In the genomic region with DNA sequence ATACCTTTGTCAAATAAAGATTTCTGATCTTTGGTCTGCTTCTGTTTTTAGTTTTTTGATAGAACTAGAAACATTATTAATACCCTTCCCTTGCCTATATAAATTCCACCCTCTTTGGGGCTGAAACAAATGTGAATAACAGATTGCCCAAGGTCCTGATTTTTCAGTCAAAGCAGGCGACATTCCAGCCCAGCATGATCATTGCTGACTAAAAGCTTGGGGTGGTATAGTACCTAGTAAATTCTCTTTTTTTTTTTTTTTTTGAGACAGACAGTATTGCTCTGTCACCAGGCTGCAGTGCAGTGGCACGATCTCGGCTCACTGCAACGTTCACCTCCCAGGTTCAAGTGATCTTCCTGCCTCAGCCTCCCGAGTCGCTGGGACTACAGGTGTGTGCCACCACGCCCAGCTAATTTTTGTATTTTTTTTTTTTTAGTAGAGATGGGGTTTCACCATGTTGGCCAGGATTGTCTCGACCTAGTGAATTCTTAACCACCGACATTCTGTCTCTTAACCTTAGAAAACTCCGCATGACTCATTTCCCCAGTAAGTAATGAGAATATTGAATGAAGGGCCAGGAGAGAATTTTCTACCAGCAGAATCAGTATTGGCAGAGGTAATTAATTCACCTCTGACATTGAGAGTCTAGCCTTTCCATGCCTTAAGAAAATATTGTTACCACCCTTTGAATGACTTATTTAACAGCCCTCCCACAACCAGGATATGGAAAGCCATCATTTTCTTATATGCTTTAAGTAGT, we compare ENCODE assay signal across 18 cellular contexts.
"Had no signal": no experiment of that assay in that cellular context is flagged by ENCODE, and none has a peak within 500 bp of the region (broad histone marks: within the 10 kb centered on the region; RNA-seq: fewer than 3 reads in every experiment).

No MANE protein-coding gene starts in this region.

- H3K36me3 ChIP-seq: ascending aorta, prostate gland, right lobe of liver, upper lobe of right lung had no signal

- H3K4me3 ChIP-seq: ascending aorta, left ventricle myocardium inferior, prostate gland, right lobe of liver, spleen, stomach, testis, upper lobe of right lung had no signal

- H3K27ac Mint-ChIP-seq: memory B cell, nephron had no signal

- H3K27me3 ChIP-seq: ascending aorta, right lobe of liver, spleen, stomach, testis, upper lobe of right lung had no signal

- DNase-seq: activated naive CD4-positive, alpha-beta T cell treated with Interleukin-2 at 50 U/mL for 16 hours; activated T-cell treated with anti-CD3 and anti-CD28 coated beads for 4 hours; cortex of kidney; effector CD8-positive, alpha-beta T cell; hippocampal formation; kidney; left ventricle myocardium inferior; nucleus accumbens; right lobe of liver; spleen; stomach; testis; upper lobe of right lung had no signal

- ATAC-seq: activated CD4-positive, CD25-positive, alpha-beta regulatory T cell treated with anti-CD3 and anti-CD28 coated beads, Interleukin-2, amount 50 U/mL, for 24 hours; right lobe of liver; upper lobe of right lung had no signal

- H3K9me3 ChIP-seq: ascending aorta, left ventricle myocardium inferior, prostate gland, right lobe of liver, stomach, testis, upper lobe of right lung had no signal

- H3K27me3 Mint-ChIP-seq: memory B cell had no signal

- H3K9me3 Mint-ChIP-seq: nephron had no signal

- H3K4me1 ChIP-seq: ascending aorta, prostate gland, right lobe of liver, testis, upper lobe of right lung had no signal

- H3K4me1 Mint-ChIP-seq: memory B cell, nephron had no signal

- H3K4me3 Mint-ChIP-seq: memory B cell, nephron had no signal

- H3K27ac ChIP-seq: ascending aorta, left ventricle myocardium inferior, prostate gland, right lobe of liver, stomach, testis, upper lobe of right lung had no signal
